11 cellular contexts compared by ENCODE assay signal in the genomic region with DNA sequence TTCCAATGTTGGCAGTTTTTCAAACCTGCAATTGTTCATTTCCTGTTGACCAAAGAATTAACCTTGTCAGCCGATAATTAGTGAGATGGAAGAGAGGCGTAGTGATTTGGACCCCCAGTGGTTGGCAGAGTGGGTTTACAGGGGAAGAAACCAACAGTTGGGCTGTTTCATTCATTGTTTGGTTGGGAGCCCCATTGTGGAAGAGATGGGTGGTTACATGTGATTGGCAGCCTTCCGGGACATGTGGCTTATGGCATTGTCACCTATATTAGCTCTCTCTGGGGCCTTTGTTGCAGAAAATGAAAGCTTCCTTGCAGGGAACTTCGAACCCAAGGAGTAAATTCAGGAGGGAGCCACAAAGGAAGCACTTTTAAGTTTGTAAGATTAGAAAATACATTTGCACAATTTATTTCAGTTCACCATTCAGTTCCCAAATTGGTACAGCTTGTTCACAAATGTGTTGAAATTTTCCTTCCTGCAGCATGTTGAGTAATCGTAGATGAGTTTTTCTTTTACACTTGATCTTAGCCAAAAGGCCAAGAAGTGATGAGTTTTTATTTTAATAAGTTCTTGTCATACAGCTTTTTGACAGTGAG. TPM values are rescaled to one million over a fixed set of nuclear protein-coding genes. Genes with fewer than 3 reads are reported as not detected.
DNase-seq lines count a peak whose midpoint lies in the region; ATAC-seq and TF ChIP-seq lines count a peak whose summit lies in the region.
"Had no signal": no experiment of that assay in that cellular context is flagged by ENCODE, and none has a peak within 500 bp of the region (broad histone marks: within the 10 kb centered on the region; RNA-seq: fewer than 3 reads in every experiment).

No MANE protein-coding gene starts in this region.

- no peaks in the 10 kb centered on the region for H3K27me3 Mint-ChIP-seq in T-helper 17 cell
- H3K27me3 Mint-ChIP-seq: type B pancreatic cell had no signal

- H3K27me3 ChIP-seq in cardiac muscle cell = no peaks in the 10 kb centered on the region
- no peaks in the 10 kb centered on the region for H3K27me3 ChIP-seq in upper lobe of right lung
- H3K27me3 ChIP-seq: MG63 had no signal

- DNase-seq in cardiac muscle cell (ENCODE audit: low read depth in 1 of 2, low spot score in 1 of 2) (peak in 1 of 2 donors; percentile 65), Right ventricle myocardium inferior (ENCODE audit: missing footprints) (no peak), NOMO-1 treated with dmso at 0.1 percent for 144 hours (lab: John Stamatoyannopoulos, UW; ENCODE audit: unreplicated experiment) (peak; percentile 53), fibroblast of pulmonary artery (ENCODE audit: low read depth) (peak; percentile 53), upper lobe of right lung (no peak), H4 (ENCODE audit: low spot score) (no peak), T-helper 17 cell (no peak)
- DNase-seq in effector CD4-positive, alpha-beta T cell = no peak
- DNase-seq: MG63, NCI-H510A had no signal

- peaks cover 4% of the 10 kb centered on the region for H3K36me3 Mint-ChIP-seq in T-helper 17 cell (ENCODE audit: low read depth)

- peak; percentile 5 for TF ChIP-seq CTCF in cardiac muscle cell (IDR thresholded peaks at IDR 0.05; ENCODE audit: low read depth, low read length)
- no peak for TF ChIP-seq CTCF in fibroblast of pulmonary artery (IDR thresholded peaks at IDR 0.05; ENCODE audit: low read length, missing control alignments)
- TF ChIP-seq CTCF in upper lobe of right lung (IDR thresholded peaks at IDR 0.05) = no peak

- H3K9me3 ChIP-seq in cardiac muscle cell (ENCODE audit: low read depth) = no peaks in the 10 kb centered on the region
- no peaks in the 10 kb centered on the region for H3K9me3 ChIP-seq in upper lobe of right lung
- no peaks in the 10 kb centered on the region for H3K9me3 ChIP-seq in T-helper 17 cell (ENCODE audit: control insufficient read depth, low read length, poor library complexity, severe bottlenecking)
- H3K9me3 ChIP-seq: MG63 had no signal

- H3K4me3 ChIP-seq in cardiac muscle cell (no peak overlapping the region), fibroblast of pulmonary artery (replicated peaks; ENCODE audit: low read depth, low read length) (no peak overlapping the region), upper lobe of right lung (no peak overlapping the region)
- H3K4me3 ChIP-seq: MG63 had no signal

- intact Hi-C loops in Right ventricle myocardium inferior (cut with DNase I) (no loop called here), upper lobe of right lung (cut with DNase I) (no loop called here)

- ATAC-seq in Right ventricle myocardium inferior = no peak
- ATAC-seq in upper lobe of right lung = peak; percentile 50
- ATAC-seq in T-helper 17 cell = no peak

- no peak overlapping the region for H3K27ac Mint-ChIP-seq in T-helper 17 cell
- H3K27ac Mint-ChIP-seq: type B pancreatic cell had no signal

- peak overlapping the region; percentile 9 for H3K27ac ChIP-seq in cardiac muscle cell
- H3K27ac ChIP-seq in upper lobe of right lung = peak overlapping the region; percentile 34

- H3K4me3 Mint-ChIP-seq in T-helper 17 cell = no peak overlapping the region
- H3K4me3 Mint-ChIP-seq: type B pancreatic cell had no signal

- H3K36me3 ChIP-seq in cardiac muscle cell (peaks cover 43% of the 10 kb centered on the region), upper lobe of right lung (peaks cover 24% of the 10 kb centered on the region)

- H3K4me1 Mint-ChIP-seq in T-helper 17 cell = peaks cover 3% of the 10 kb centered on the region

- H3K4me1 ChIP-seq in cardiac muscle cell (ENCODE audit: low read depth) = no peaks in the 10 kb centered on the region
- H3K4me1 ChIP-seq in upper lobe of right lung = no peaks in the 10 kb centered on the region

RNA-seq across cellular contexts. Expression of a gene that starts 50.3 kb away (rescaled TPM):
- total RNA-seq in cardiac muscle cell = 13.7 TPM in 2 replicates
- 12.2 and 19.3 TPM in 2 replicates for polyA plus RNA-seq in cardiac muscle cell
- 11.6 TPM for total RNA-seq in Right ventricle myocardium inferior
- 16.0 TPM for total RNA-seq in upper lobe of right lung
- 14.5 and 15.2 TPM in 2 replicates for total RNA-seq in H4 (2014; rRNA removed; shearing (Covaris generic))
- 10 to 100 TPM; 23.0 to 23.7 TPM for total RNA-seq in T-helper 17 cell

Comparison
In these comparisons a context has a peak if more than half of its experiments do, and no peak if none do; other contexts are left out.
1. DNase-seq: peak in NOMO-1 treated with dmso at 0.1 percent for 144 hours (single experiment) and fibroblast of pulmonary artery (single experiment); none in Right ventricle myocardium inferior (single experiment), upper lobe of right lung (single experiment), H4 (single experiment), effector CD4-positive, alpha-beta T cell (single experiment) and T-helper 17 cell (0 of 3).